ENCODE assay signal across 1 cellular context in genomic region chr17:5283531-5284315, GRCh38.
TF ChIP-seq lines count a peak whose summit lies in the region.

No MANE protein-coding gene starts in this region.

TF ChIP-seq in A549, 52 proteins besides CTCF, POLR2A, EP300 and RAD21 (continued from another document):
- no peak for TF ChIP-seq HMGXB4 (CRISPR knock-in tag; IDR thresholded peaks at IDR 0.05; ENCODE audit: borderline replicate concordance)
- no peak for TF ChIP-seq USF2 (IDR thresholded peaks at IDR 0.05)
- TF ChIP-seq BCL3 (IDR thresholded peaks at IDR 0.05): no peak
- no peak for TF ChIP-seq TP53 (CRISPR knock-in tag; IDR thresholded peaks at IDR 0.05)
- no peak for TF ChIP-seq EHMT2 (IDR thresholded peaks at IDR 0.05; ENCODE audit: low read depth)
- no peak for TF ChIP-seq REST (IDR thresholded peaks at IDR 0.05)
- no peak for TF ChIP-seq KDM5A (IDR thresholded peaks at IDR 0.05)
- TF ChIP-seq SMC3 (IDR thresholded peaks at IDR 0.05): no peak
- no peak for TF ChIP-seq ELK1 (IDR thresholded peaks at IDR 0.05; ENCODE audit: low read depth, low read length)
- no peak for TF ChIP-seq MAZ (IDR thresholded peaks at IDR 0.05; ENCODE audit: borderline replicate concordance, low read depth, low read length)
- no peak for TF ChIP-seq ZFP36 (IDR thresholded peaks at IDR 0.05; ENCODE audit: borderline replicate concordance, partially characterized antibody)
- no peak for TF ChIP-seq BHLHE40 (IDR thresholded peaks at IDR 0.05; ENCODE audit: low read depth, low read length)
- TF ChIP-seq SREBF2 (IDR thresholded peaks at IDR 0.05): no peak
- no peak for TF ChIP-seq KDM1A (IDR thresholded peaks at IDR 0.05; ENCODE audit: low read depth)
- no peak for TF ChIP-seq HES2 (IDR thresholded peaks at IDR 0.05)
